ENCODE assay signal across 2 cellular contexts in the genomic region with DNA sequence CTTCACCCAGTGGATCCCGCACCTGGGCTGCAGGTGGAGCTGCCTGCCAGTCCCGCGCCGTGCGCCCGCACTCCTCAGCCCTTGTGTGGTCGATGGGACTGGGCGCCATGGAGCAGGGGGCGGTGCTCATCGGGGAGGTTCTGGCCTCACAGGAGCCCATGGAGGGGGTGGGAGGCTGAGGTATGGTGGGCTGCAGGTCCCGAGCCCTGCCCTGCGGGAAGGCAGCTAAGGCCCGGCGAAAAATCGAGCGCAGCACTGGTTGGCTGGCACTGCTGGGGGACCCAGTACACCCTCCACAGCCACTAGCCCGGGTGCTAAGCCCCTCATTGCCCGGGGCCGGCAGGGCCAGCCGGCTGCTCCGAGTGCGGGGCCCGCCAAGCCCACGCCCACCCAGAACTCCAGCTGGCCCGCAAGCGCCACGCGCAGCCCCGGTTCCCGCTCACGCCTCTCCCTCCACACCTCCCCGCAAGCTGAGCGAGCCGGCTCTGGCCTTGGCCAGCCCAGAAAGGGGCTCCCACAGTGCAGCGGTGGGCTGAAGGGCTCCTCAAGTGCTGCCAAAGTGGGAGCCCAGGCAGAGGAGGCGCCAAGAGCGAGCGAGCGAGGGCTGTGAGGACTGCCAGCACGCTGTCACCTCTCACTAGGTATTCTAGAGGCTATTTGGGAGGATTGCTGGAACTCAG. TPM values are rescaled to one million over a fixed set of nuclear protein-coding genes. Genes with fewer than 3 reads are reported as not detected.
"Had no signal": no experiment of that assay in that cellular context is flagged by ENCODE, and none has a peak within 500 bp of the region (broad histone marks: within the 10 kb centered on the region; RNA-seq: fewer than 3 reads in every experiment).

No MANE protein-coding gene starts in this region.

RNA-seq across cellular contexts. Expression of a gene that starts 32.8 kb away (rescaled TPM):
- total RNA-seq: H4, H9 had no signal
